Comparison of ENCODE assay signal across 8 cellular contexts in genomic region chr13:79405831-79406596, GRCh38. TPM values are rescaled to one million over a fixed set of nuclear protein-coding genes. Genes with fewer than 3 reads are reported as not detected.
DNase-seq lines count a peak whose midpoint lies in the region; ATAC-seq and TF ChIP-seq lines count a peak whose summit lies in the region.

Gene RBM26, minus strand, starts transcription at chr13:79406255. Its CDS starts 481 bp downstream, at chr13:79405774.

- H3K27me3 ChIP-seq in muscle layer of duodenum (ENCODE audit: low read depth, low read length), result no peaks in the 10 kb centered on the region

- H3K27ac Mint-ChIP-seq in activated T-cell treated with anti-CD3 and anti-CD28 coated beads, Interleukin-2, amount 50 U/mL, for 24 hours, result peak within 1 kb of the TSS; percentile 99

- peak within 1 kb of the TSS; percentile 94 for H3K27ac ChIP-seq in muscle layer of duodenum (ENCODE audit: low read length)

- no peaks in the 10 kb centered on the region for H3K27me3 Mint-ChIP-seq in activated T-cell treated with anti-CD3 and anti-CD28 coated beads, Interleukin-2, amount 50 U/mL, for 24 hours

- peak; percentile 86 for DNase-seq in DMS153 (lab: John Stamatoyannopoulos, UW)
- DNase-seq in Jurkat, Clone E6-1 (ENCODE audit: low read depth, low spot score), result peak; percentile 95
- DNase-seq in activated T-cell treated with anti-CD3 and anti-CD28 coated beads, Interleukin-2, amount 50 U/mL, for 24 hours, result peak; percentile 93
- DNase-seq in stimulated activated CD8-positive, alpha-beta memory T cell treated with anti-CD3 and anti-CD28 coated beads, Interleukin-7, amount 100 ng/mL, for 4 hours (ENCODE audit: low read depth in 2 of 2), result peak; percentile 86 to 88

- peak within 1 kb of the TSS; percentile 63 for H3K4me3 ChIP-seq in Jurkat, Clone E6-1 (ENCODE audit: low read length)
- peak within 1 kb of the TSS; percentile 82 to 93 for H3K4me3 ChIP-seq in muscle layer of duodenum (ENCODE audit: low read depth in 1 of 2, low read length in 2 of 2)

- H3K36me3 Mint-ChIP-seq in activated T-cell treated with anti-CD3 and anti-CD28 coated beads, Interleukin-2, amount 50 U/mL, for 24 hours (ENCODE audit: low read depth), result peaks cover 61% of the 10 kb centered on the region

- H3K4me1 Mint-ChIP-seq in activated T-cell treated with anti-CD3 and anti-CD28 coated beads, Interleukin-2, amount 50 U/mL, for 24 hours (ENCODE audit: low read depth), result peaks cover 28% of the 10 kb centered on the region

- H3K9me3 Mint-ChIP-seq in activated T-cell treated with anti-CD3 and anti-CD28 coated beads, Interleukin-2, amount 50 U/mL, for 24 hours, result no peaks in the 10 kb centered on the region

- peaks cover 30 to 37% of the 10 kb centered on the region in 2 donors for H3K4me1 ChIP-seq in muscle layer of duodenum (ENCODE audit: control insufficient read depth in 1 of 2, insufficient read depth in 2 of 2, low read length in 2 of 2)

- no peaks in the 10 kb centered on the region for H3K9me3 ChIP-seq in muscle layer of duodenum (ENCODE audit: control insufficient read depth in 1 of 2, low read length in 2 of 2)

- H3K36me3 ChIP-seq in muscle layer of duodenum (ENCODE audit: control insufficient read depth in 1 of 2, insufficient read depth in 2 of 2, low read length in 2 of 2), result peaks cover 0 to 3% of the 10 kb centered on the region in 2 donors

- peak; percentile 77 for ATAC-seq in GM21619 (IDR thresholded peaks at IDR 0.05; ENCODE audit: unreplicated experiment)
- ATAC-seq in esophagus mucosa, result peak; percentile 87

- H3K4me3 Mint-ChIP-seq in activated T-cell treated with anti-CD3 and anti-CD28 coated beads, Interleukin-2, amount 50 U/mL, for 24 hours, result no peak within 1 kb of the TSS

TF ChIP-seq in PFSK-1, 5 proteins besides CTCF, POLR2A, EP300 and RAD21:
- 0 out of 2 replicates have a peak, but pooled peaks have one; percentile 27 for TF ChIP-seq SIN3A (IDR thresholded peaks at IDR 0.05; ENCODE audit: borderline replicate concordance, insufficient read depth, low read length)
- peak; percentile 94 for TF ChIP-seq TAF1 (IDR thresholded peaks at IDR 0.05; ENCODE audit: borderline replicate concordance, insufficient read depth, low read length)
- TF ChIP-seq FOXP2 (optimal IDR thresholded peaks at IDR 0.05; ENCODE audit: borderline replicate concordance, extremely low read depth, extremely low read length, insufficient read depth), result no peak
- peak in 1 of 2 experiments; percentile 47; a peak in 1 of 4 replicates for TF ChIP-seq REST (IDR thresholded peaks at IDR 0.05; ENCODE audit: insufficient read depth in 1 of 2, low read depth in 2 of 2, low read length in 2 of 2)
- TF ChIP-seq POLR2AphosphoS5 (IDR thresholded peaks at IDR 0.05; ENCODE audit: low read depth, low read length), result peak; percentile 94

RNA-seq across cellular contexts. Expression of gene RBM26, which starts in this region (rescaled TPM):
- polyA plus RNA-seq in Jurkat, Clone E6-1 (2012; ENCODE audit: insufficient read depth, insufficient read length), result 30.5 TPM
- polyA plus RNA-seq in PFSK-1 (2012; ENCODE audit: insufficient read length, low read depth), result 12.9 TPM
- 21.0 TPM for total RNA-seq in esophagus mucosa

Comparison
In these comparisons a context has a peak if more than half of its experiments do, and no peak if none do; other contexts are left out.
1. Peak in every context shown above with its lines: DNase-seq, ATAC-seq, H3K4me3 ChIP-seq and H3K27ac ChIP-seq.